25 cellular contexts compared by ENCODE assay signal in the genomic region with DNA sequence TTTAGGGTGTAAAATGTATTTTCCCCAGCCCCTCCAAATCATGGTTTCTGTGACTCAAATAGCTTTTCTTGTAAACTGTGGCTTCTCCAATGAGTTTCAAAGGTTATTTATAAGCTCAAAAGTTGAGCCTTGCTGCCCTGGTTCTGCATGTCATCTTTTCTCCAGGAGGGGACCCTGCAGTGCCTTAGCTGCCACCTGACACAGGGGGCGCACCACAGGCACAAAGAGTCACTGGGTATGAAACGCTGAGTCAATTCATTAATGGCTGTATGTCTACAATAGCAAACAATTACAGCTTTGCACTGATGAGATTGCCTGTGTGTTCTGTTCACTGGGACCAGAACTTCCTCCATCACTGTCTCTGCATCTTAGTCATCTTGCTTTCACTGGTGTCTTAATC.
"Had no signal": no experiment of that assay in that cellular context is flagged by ENCODE, and none has a peak within 500 bp of the region (broad histone marks: within the 10 kb centered on the region; RNA-seq: fewer than 3 reads in every experiment).

No MANE protein-coding gene starts in this region.

- H3K9ac ChIP-seq: KMS-11 had no signal

- H3K36me3 ChIP-seq: ascending aorta had no signal

- DNase-seq: activated CD4-positive, alpha-beta memory T cell treated with anti-CD3 and anti-CD28 coated beads for 36 hours; activated CD4-positive, alpha-beta T cell treated with anti-CD3 and anti-CD28 coated beads, Interleukin-2, amount 10 ng/mL, durations not matched to agents 24 days and 14 days; activated CD4-positive, CD25-positive, alpha-beta regulatory T cell treated with anti-CD3 and anti-CD28 coated beads, Interleukin-2, amount 50 U/mL, for 72 hours; activated CD8-positive, alpha-beta memory T cell treated with anti-CD3 and anti-CD28 coated beads for 24 hours; activated effector memory CD4-positive, alpha-beta T cell treated with anti-CD3 and anti-CD28 coated beads, Interleukin-2, amount 50 U/mL, for 16 hours; activated naive CD4-positive, alpha-beta T cell treated with Interleukin-2 at 50 U/mL for 16 hours; activated naive CD8-positive, alpha-beta T cell treated with anti-CD3 and anti-CD28 coated beads, Interleukin-2, amount 50 U/mL, for 24 hours; activated T-cell treated with anti-CD3 and anti-CD28 coated beads, Interleukin-2, amount 50 U/mL, for 4 hours; amniotic stem cell; NCI-H1105; NCI-H1436; NCI-H1694 treated with DMSO at 0.1 percent for 48 hours; NCI-H2081; NCI-H446; NCI-H524; T-cell; T-helper 2 cell had no signal

- H3K4me1 ChIP-seq: ascending aorta had no signal

- H3K4me2 ChIP-seq: KMS-11 had no signal

- H3K27me3 ChIP-seq: ascending aorta had no signal

- H3K9me3 ChIP-seq: ascending aorta had no signal

- H3K27ac Mint-ChIP-seq: activated CD4-positive, alpha-beta memory T cell treated with anti-CD3 and anti-CD28 coated beads for 36 hours; activated CD4-positive, alpha-beta T cell treated with anti-CD3 and anti-CD28 coated beads, Interleukin-2, amount 10 ng/mL, durations not matched to agents 24 days and 14 days; activated naive CD4-positive, alpha-beta T cell treated with anti-CD3 and anti-CD28 coated beads, Interleukin-2, amount 50 U/mL, for 72 hours; activated naive CD8-positive, alpha-beta T cell treated with anti-CD3 and anti-CD28 coated beads, Interleukin-2, amount 50 U/mL, for 24 hours; brain; T-cell had no signal

- H3K36me3 Mint-ChIP-seq: activated CD4-positive, alpha-beta memory T cell treated with anti-CD3 and anti-CD28 coated beads for 36 hours; activated naive CD4-positive, alpha-beta T cell treated with anti-CD3 and anti-CD28 coated beads, Interleukin-2, amount 50 U/mL, for 72 hours; T-cell had no signal

- H3K4me3 Mint-ChIP-seq: activated CD4-positive, alpha-beta memory T cell treated with anti-CD3 and anti-CD28 coated beads for 36 hours; activated CD4-positive, alpha-beta T cell treated with anti-CD3 and anti-CD28 coated beads, Interleukin-2, amount 10 ng/mL, durations not matched to agents 24 days and 14 days; activated naive CD8-positive, alpha-beta T cell treated with anti-CD3 and anti-CD28 coated beads, Interleukin-2, amount 50 U/mL, for 24 hours; activated T-cell treated with anti-CD3 and anti-CD28 coated beads, Interleukin-2, amount 50 U/mL, for 4 hours; brain; central memory CD8-positive, alpha-beta T cell; T-cell had no signal

- H3K27ac ChIP-seq: ascending aorta, KMS-11, SK-N-MC, VCaP had no signal

- H3K4me3 ChIP-seq: ascending aorta, SK-N-MC had no signal

- ATAC-seq: activated naive CD4-positive, alpha-beta T cell treated with anti-CD3 and anti-CD28 coated beads, Interleukin-2, amount 50 U/mL, for 72 hours; activated naive CD8-positive, alpha-beta T cell treated with anti-CD3 and anti-CD28 coated beads, Interleukin-2, amount 50 U/mL, for 24 hours; activated T-cell treated with anti-CD3 and anti-CD28 coated beads, Interleukin-2, amount 50 U/mL, for 4 hours; Right ventricle myocardium inferior; T-cell had no signal

- H3K27me3 Mint-ChIP-seq: activated CD4-positive, alpha-beta memory T cell treated with anti-CD3 and anti-CD28 coated beads for 36 hours; activated CD4-positive, alpha-beta T cell treated with anti-CD3 and anti-CD28 coated beads, Interleukin-2, amount 10 ng/mL, durations not matched to agents 24 days and 14 days; activated naive CD8-positive, alpha-beta T cell treated with anti-CD3 and anti-CD28 coated beads, Interleukin-2, amount 50 U/mL, for 24 hours; central memory CD8-positive, alpha-beta T cell; T-cell had no signal

- H3K4me1 Mint-ChIP-seq: activated CD4-positive, alpha-beta T cell treated with anti-CD3 and anti-CD28 coated beads, Interleukin-2, amount 10 ng/mL, durations not matched to agents 24 days and 14 days; activated naive CD8-positive, alpha-beta T cell treated with anti-CD3 and anti-CD28 coated beads, Interleukin-2, amount 50 U/mL, for 24 hours; central memory CD8-positive, alpha-beta T cell; T-cell had no signal
